1 cellular context compared by ENCODE assay signal in the genomic region with DNA sequence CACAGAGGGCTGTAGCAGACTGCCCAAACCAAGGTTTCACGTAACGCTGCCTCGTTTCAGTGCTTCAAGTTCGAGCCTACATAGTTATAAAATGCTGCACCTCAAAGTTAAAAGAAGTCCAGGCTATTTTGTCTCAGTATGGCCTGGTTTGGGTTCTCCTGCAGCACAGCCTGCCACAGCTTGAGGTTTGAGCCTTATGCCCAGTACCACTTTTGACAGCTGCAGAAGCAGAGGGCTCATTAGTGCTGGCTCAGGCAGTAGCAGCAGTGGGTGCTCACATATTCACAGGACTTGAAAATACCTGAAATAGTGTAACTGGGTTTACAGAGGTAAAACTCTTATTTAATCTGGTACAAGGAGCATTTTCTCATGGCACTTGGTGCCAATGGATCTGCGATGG.
TF ChIP-seq lines count a peak whose summit lies in the region.

No MANE protein-coding gene starts in this region.

TF ChIP-seq in K562, 482 proteins besides CTCF, POLR2A, EP300 and RAD21:
- TF ChIP-seq, protein P1, sequence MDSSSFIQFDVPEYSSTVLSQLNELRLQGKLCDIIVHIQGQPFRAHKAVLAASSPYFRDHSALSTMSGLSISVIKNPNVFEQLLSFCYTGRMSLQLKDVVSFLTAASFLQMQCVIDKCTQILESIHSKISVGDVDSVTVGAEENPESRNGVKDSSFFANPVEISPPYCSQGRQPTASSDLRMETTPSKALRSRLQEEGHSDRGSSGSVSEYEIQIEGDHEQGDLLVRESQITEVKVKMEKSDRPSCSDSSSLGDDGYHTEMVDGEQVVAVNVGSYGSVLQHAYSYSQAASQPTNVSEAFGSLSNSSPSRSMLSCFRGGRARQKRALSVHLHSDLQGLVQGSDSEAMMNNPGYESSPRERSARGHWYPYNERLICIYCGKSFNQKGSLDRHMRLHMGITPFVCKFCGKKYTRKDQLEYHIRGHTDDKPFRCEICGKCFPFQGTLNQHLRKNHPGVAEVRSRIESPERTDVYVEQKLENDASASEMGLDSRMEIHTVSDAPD (CRISPR knock-in tag; IDR thresholded peaks at IDR 0.05): no peak
- TF ChIP-seq, protein P2, sequence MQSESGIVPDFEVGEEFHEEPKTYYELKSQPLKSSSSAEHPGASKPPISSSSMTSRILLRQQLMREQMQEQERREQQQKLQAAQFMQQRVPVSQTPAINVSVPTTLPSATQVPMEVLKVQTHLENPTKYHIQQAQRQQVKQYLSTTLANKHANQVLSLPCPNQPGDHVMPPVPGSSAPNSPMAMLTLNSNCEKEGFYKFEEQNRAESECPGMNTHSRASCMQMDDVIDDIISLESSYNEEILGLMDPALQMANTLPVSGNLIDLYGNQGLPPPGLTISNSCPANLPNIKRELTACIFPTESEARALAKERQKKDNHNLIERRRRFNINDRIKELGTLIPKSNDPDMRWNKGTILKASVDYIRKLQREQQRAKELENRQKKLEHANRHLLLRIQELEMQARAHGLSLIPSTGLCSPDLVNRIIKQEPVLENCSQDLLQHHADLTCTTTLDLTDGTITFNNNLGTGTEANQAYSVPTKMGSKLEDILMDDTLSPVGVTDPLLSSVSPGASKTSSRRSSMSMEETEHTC (IDR thresholded peaks at IDR 0.05): no peak
- TF ChIP-seq C11orf30 (IDR thresholded peaks at IDR 0.05; ENCODE audit: low read depth) (no peak), NFXL1 (CRISPR knock-in tag; IDR thresholded peaks at IDR 0.05) (no peak), ZNF311 (CRISPR knock-in tag; IDR thresholded peaks at IDR 0.05) (no peak), CHD2 (IDR thresholded peaks at IDR 0.05; ENCODE audit: low read depth, low read length) (no peak)
- TF ChIP-seq, protein P3, sequence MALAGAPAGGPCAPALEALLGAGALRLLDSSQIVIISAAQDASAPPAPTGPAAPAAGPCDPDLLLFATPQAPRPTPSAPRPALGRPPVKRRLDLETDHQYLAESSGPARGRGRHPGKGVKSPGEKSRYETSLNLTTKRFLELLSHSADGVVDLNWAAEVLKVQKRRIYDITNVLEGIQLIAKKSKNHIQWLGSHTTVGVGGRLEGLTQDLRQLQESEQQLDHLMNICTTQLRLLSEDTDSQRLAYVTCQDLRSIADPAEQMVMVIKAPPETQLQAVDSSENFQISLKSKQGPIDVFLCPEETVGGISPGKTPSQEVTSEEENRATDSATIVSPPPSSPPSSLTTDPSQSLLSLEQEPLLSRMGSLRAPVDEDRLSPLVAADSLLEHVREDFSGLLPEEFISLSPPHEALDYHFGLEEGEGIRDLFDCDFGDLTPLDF (CRISPR knock-in tag; IDR thresholded peaks at IDR 0.05): no peak
